Comparison of ENCODE assay signal across 16 cellular contexts in the genomic region with DNA sequence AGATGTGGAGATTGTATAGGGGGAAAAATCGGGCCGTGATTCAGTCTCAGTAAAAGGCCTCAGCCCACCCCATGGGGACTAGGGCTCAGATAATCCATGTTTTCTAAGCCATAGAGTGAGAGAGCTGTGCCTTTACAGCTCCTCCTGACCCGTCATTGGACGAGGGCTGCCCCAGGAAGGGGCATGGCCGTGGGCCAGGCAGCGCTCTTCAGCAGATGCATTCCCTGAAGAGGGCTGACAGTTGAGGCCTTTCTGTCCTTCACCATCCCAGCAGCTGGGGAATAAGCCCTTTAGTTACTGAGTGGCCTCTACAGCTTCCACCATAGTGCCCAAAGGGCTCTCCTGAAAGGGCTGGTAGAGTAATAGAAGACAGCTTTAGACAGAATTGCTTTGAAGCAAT. TPM values are rescaled to one million over a fixed set of nuclear protein-coding genes. Genes with fewer than 3 reads are reported as not detected.
A peak's percentile ranks its signal among the peaks of the same experiment; 100 is the strongest.
DNase-seq lines count a peak whose midpoint lies in the region; ATAC-seq and TF ChIP-seq lines count a peak whose summit lies in the region.
"Had no signal": no experiment of that assay in that cellular context is flagged by ENCODE, and none has a peak within 500 bp of the region (broad histone marks: within the 10 kb centered on the region; RNA-seq: fewer than 3 reads in every experiment).

No MANE protein-coding gene starts in this region.

- H3K27ac Mint-ChIP-seq in neural progenitor cell, result no peak overlapping the region
- H3K27ac Mint-ChIP-seq: activated CD4-positive, alpha-beta T cell treated with anti-CD3 and anti-CD28 coated beads, Interleukin-2, amount 10 ng/mL, durations not matched to agents 24 days and 14 days; B cell; effector memory CD8-positive, alpha-beta T cell had no signal

- TF ChIP-seq CTCF in neural progenitor cell (IDR thresholded peaks at IDR 0.05), result no peak

- no peak overlapping the region for H2AFZ ChIP-seq in neural progenitor cell (replicated peaks)

- H3K36me3 ChIP-seq in SK-N-MC (ENCODE audit: insufficient read depth, low read length), result no peaks in the 10 kb centered on the region
- H3K36me3 ChIP-seq in neural progenitor cell, result no peaks in the 10 kb centered on the region
- H3K36me3 ChIP-seq: neutrophil had no signal

- no peak overlapping the region for H3K4me3 Mint-ChIP-seq in neural progenitor cell
- H3K4me3 Mint-ChIP-seq: activated CD4-positive, alpha-beta T cell treated with anti-CD3 and anti-CD28 coated beads, Interleukin-2, amount 10 ng/mL, durations not matched to agents 24 days and 14 days; B cell; effector memory CD8-positive, alpha-beta T cell had no signal

- ATAC-seq in HG02588 (IDR thresholded peaks at IDR 0.05; ENCODE audit: unreplicated experiment), result no peak
- ATAC-seq in GM21390 (IDR thresholded peaks at IDR 0.05; ENCODE audit: unreplicated experiment), result no peak
- ATAC-seq: effector memory CD8-positive, alpha-beta T cell had no signal

- H3K4me1 Mint-ChIP-seq in neural progenitor cell, result peaks cover 16% of the 10 kb centered on the region

- H3K27ac ChIP-seq in SK-N-MC (peak overlapping the region; percentile 98), neural progenitor cell (no peak overlapping the region)
- H3K27ac ChIP-seq: KMS-11, neutrophil had no signal

- H3F3A ChIP-seq in neural progenitor cell (ENCODE audit: low read depth), result peaks cover 50% of the 10 kb centered on the region

- no peaks in the 10 kb centered on the region for H3K9me3 ChIP-seq in SK-N-MC (ENCODE audit: low read depth, low read length)
- no peaks in the 10 kb centered on the region for H3K9me3 ChIP-seq in neural progenitor cell (ENCODE audit: low read depth)
- H3K9me3 ChIP-seq: neutrophil had no signal

- H3K79me2 ChIP-seq in neural progenitor cell (ENCODE audit: low read depth), result peaks cover 17% of the 10 kb centered on the region

- no peaks in the 10 kb centered on the region for H3K27me3 Mint-ChIP-seq in neural progenitor cell (ENCODE audit: insufficient read depth, low read depth)
- H3K27me3 Mint-ChIP-seq: activated CD4-positive, alpha-beta T cell treated with anti-CD3 and anti-CD28 coated beads, Interleukin-2, amount 10 ng/mL, durations not matched to agents 24 days and 14 days; B cell; effector memory CD8-positive, alpha-beta T cell had no signal

- H3K4me1 ChIP-seq in neural progenitor cell, result peaks cover 38% of the 10 kb centered on the region

- peaks cover 46% of the 10 kb centered on the region for H4K20me1 ChIP-seq in neural progenitor cell (ENCODE audit: low read depth)

- H3K9ac ChIP-seq in SK-N-MC (ENCODE audit: insufficient read length), result peak overlapping the region; percentile 67
- H3K9ac ChIP-seq in neural progenitor cell, result no peak overlapping the region
- H3K9ac ChIP-seq: KMS-11 had no signal

- no peak overlapping the region for H3K4me3 ChIP-seq in SK-N-MC
- H3K4me3 ChIP-seq in neural progenitor cell, result no peak overlapping the region

- H3K9me3 Mint-ChIP-seq in neural progenitor cell, result no peaks in the 10 kb centered on the region
- H3K9me3 Mint-ChIP-seq: activated CD4-positive, alpha-beta T cell treated with anti-CD3 and anti-CD28 coated beads, Interleukin-2, amount 10 ng/mL, durations not matched to agents 24 days and 14 days; effector memory CD8-positive, alpha-beta T cell had no signal

- peak; percentile 19 for DNase-seq in ELF-1 (ENCODE audit: low read depth, low spot score)
- DNase-seq in NCI-H1092 treated with DMSO at 0.1 percent for 48 hours (lab: John Stamatoyannopoulos, UW), result peak; percentile 40
- DNase-seq in SK-N-MC (ENCODE audit: low read depth, low spot score), result no peak
- peak; percentile 60 for DNase-seq in neural progenitor cell (ENCODE audit: low spot score)
- no peak for DNase-seq in NCI-H187 treated with DMSO at 0.1 percent for 48 hours (lab: John Stamatoyannopoulos, UW)
- DNase-seq: activated CD4-positive, alpha-beta T cell treated with anti-CD3 and anti-CD28 coated beads, Interleukin-2, amount 10 ng/mL, durations not matched to agents 24 days and 14 days; activated CD8-positive, alpha-beta memory T cell treated with anti-CD3 and anti-CD28 coated beads, Interleukin-2, amount 50 U/mL, for 4 hours; activated gamma-delta T cell treated with Interleukin-2 at 50 U/mL for 16 hours; amniotic stem cell; effector memory CD8-positive, alpha-beta T cell; NCI-H146 had no signal

- H3K36me3 Mint-ChIP-seq in neural progenitor cell, result no peaks in the 10 kb centered on the region

- no peaks in the 10 kb centered on the region for H3K27me3 ChIP-seq in neural progenitor cell
- H3K27me3 ChIP-seq: neutrophil had no signal

- H3K4me2 ChIP-seq in neural progenitor cell, result no peak overlapping the region
- H3K4me2 ChIP-seq: KMS-11 had no signal

RNA-seq across cellular contexts. Expression of a gene that starts 57.2 kb away (rescaled TPM):
- total RNA-seq in neural progenitor cell (ENCODE audit: low replicate concordance), result 13.6 and 29.7 TPM in 2 replicates

Comparison
In these comparisons a context has a peak if more than half of its experiments do, and no peak if none do; other contexts are left out.
1. DNase-seq: peak in ELF-1 (single experiment), NCI-H1092 treated with DMSO at 0.1 percent for 48 hours (single experiment) and neural progenitor cell (single experiment); none in SK-N-MC (single experiment) and NCI-H187 treated with DMSO at 0.1 percent for 48 hours (single experiment).